In the genomic region with DNA sequence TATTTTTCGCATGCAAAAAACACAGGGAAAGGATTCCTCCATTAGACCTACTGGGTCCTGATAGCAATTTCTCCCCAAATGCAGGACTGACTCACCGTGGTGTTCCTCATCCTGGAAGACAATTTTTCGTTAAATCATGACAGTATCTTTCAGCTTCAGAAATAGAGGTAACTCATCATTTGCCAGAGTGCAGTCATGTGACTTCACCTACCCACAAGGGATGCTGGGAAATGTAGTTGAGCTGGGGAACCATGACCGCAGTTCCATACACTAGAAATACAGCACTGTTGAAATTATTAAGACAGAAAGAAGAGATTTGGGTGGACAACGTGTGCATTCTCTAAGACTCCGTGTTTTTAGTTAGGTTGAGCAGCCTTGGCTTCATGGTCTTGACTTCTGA, we compare ENCODE assay signal across 14 cellular contexts.
DNase-seq lines count a peak whose midpoint lies in the region; ATAC-seq lines count a peak whose summit lies in the region.
"Had no signal": no experiment of that assay in that cellular context is flagged by ENCODE, and none has a peak within 500 bp of the region (broad histone marks: within the 10 kb centered on the region; RNA-seq: fewer than 3 reads in every experiment).

No MANE protein-coding gene starts in this region.

- DNase-seq in EL: peak; percentile 21
- peak; percentile 17 for DNase-seq in LHCN-M2 (ENCODE audit: low read depth)
- DNase-seq in cerebellar cortex (ENCODE audit: low spot score): peak; percentile 5
- DNase-seq in putamen (ENCODE audit: low spot score): peak; percentile 14
- DNase-seq in posterior cingulate gyrus: no peak
- DNase-seq in DMS114 treated with DMSO at 0.1 percent for 48 hours (lab: John Stamatoyannopoulos, UW; ENCODE audit: unreplicated experiment): no peak
- DNase-seq: CD4-positive, CD25-positive, alpha-beta regulatory T cell; IMR-90; NCI-H1105 treated with DMSO at 0.1 percent for 48 hours; NCI-H1694 treated with DMSO at 0.1 percent for 48 hours; NCI-H748 treated with DMSO at 0.1 percent for 48 hours; PC-9 had no signal

- no peak for ATAC-seq in HG02763 (IDR thresholded peaks at IDR 0.05; ENCODE audit: unreplicated experiment)
- ATAC-seq: Right ventricle myocardium inferior had no signal

- intact Hi-C loops in posterior cingulate gyrus (cut with DNase I): no loop called here

Comparison
In these comparisons a context has a peak if more than half of its experiments do, and no peak if none do; other contexts are left out.
1. DNase-seq: peak in EL (single experiment), LHCN-M2 (single experiment), cerebellar cortex (single experiment) and putamen (single experiment); none in posterior cingulate gyrus (0 of 10) and DMS114 treated with DMSO at 0.1 percent for 48 hours (single experiment).